8 cellular contexts compared by ENCODE assay signal in genomic region chr9:114611516-114612271, GRCh38. TPM values are rescaled to one million over a fixed set of nuclear protein-coding genes. Genes with fewer than 3 reads are reported as not detected.
DNase-seq lines count a peak whose midpoint lies in the region; ATAC-seq and TF ChIP-seq lines count a peak whose summit lies in the region.

No MANE protein-coding gene starts in this region.

- H3K36me3 Mint-ChIP-seq in nephron (ENCODE audit: low read depth) = peaks cover 4% of the 10 kb centered on the region

- H3K36me3 ChIP-seq in urinary bladder (ENCODE audit: insufficient read depth) = no peaks in the 10 kb centered on the region

- peak overlapping the region; percentile 83 to 95 (median 88) for H3K4me3 Mint-ChIP-seq in nephron

- peaks cover 34% of the 10 kb centered on the region for H3K4me1 Mint-ChIP-seq in nephron

- no peaks in the 10 kb centered on the region for H3K27me3 Mint-ChIP-seq in nephron (ENCODE audit: low read depth)

- H3K4me3 ChIP-seq in AG10803 (ENCODE audit: low read length) = peak overlapping the region; percentile 75
- H3K4me3 ChIP-seq in fibroblast of the aortic adventitia (ENCODE audit: low read depth, low read length) = peak overlapping the region; percentile 75
- H3K4me3 ChIP-seq in urinary bladder (ENCODE audit: low read depth, low read length) = peak overlapping the region; percentile 74

- TF ChIP-seq CTCF in AG10803 (conservative IDR thresholded peaks at IDR 0.05; ENCODE audit: low read length) = no peak
- TF ChIP-seq CTCF in fibroblast of the aortic adventitia (IDR thresholded peaks at IDR 0.05; ENCODE audit: insufficient read depth, low read length) = no peak
- no peak for TF ChIP-seq CTCF in nephron (IDR thresholded peaks at IDR 0.05; ENCODE audit: unreplicated experiment in 3 of 3)

- peak overlapping the region; percentile 94 to 98 (median 98) for H3K27ac Mint-ChIP-seq in nephron

- peak overlapping the region; percentile 91 for H3K27ac ChIP-seq in urinary bladder (ENCODE audit: low read depth)

- DNase-seq in AG10803 (ENCODE audit: low read depth) (peak; percentile 71), NCI-H69 (lab: John Stamatoyannopoulos, UW) (peak; percentile 82), activated T-helper 1 cell treated with Interleukin-2 at 50 U/mL for 16 hours (ENCODE audit: low read depth) (peak; percentile 46), fibroblast of the aortic adventitia (ENCODE audit: low read depth) (peak; percentile 61)

- 2% methylated on average over 55 of the region's 58 CpGs for WGBS in urinary bladder

- H3K4me1 ChIP-seq in urinary bladder (ENCODE audit: insufficient read depth) = peaks cover under 1% of the 10 kb centered on the region

- ATAC-seq in GM18520 (IDR thresholded peaks at IDR 0.05; ENCODE audit: unreplicated experiment) (peak; percentile 28), HG03045 (IDR thresholded peaks at IDR 0.05; ENCODE audit: unreplicated experiment) (peak; percentile 33)

- no peaks in the 10 kb centered on the region for H3K9me3 Mint-ChIP-seq in nephron

RNA-seq across cellular contexts. Expression of gene TMEM268, which starts 0.6 kb away (rescaled TPM):
- total RNA-seq in fibroblast of the aortic adventitia (ENCODE audit: low replicate concordance) (4.9 and 12.0 TPM in 2 replicates), urinary bladder (6.9 TPM)
- polyA plus RNA-seq in urinary bladder = 11.6 TPM

RNA-seq across cellular contexts. Expression of gene ATP6V1G1, which starts 24.1 kb away (rescaled TPM):
- total RNA-seq in fibroblast of the aortic adventitia (ENCODE audit: low replicate concordance) (88.2 and 128 TPM in 2 replicates), urinary bladder (127 TPM)
- 133 TPM for polyA plus RNA-seq in urinary bladder

RNA-seq across cellular contexts. Expression of gene TEX53, which starts 45.9 kb away (rescaled TPM):
- not detected in 2 replicates for total RNA-seq in fibroblast of the aortic adventitia (ENCODE audit: low replicate concordance)
- total RNA-seq in urinary bladder = not detected
- polyA plus RNA-seq in urinary bladder = not detected

Comparison
In these comparisons a context has a peak if more than half of its experiments do, and no peak if none do; other contexts are left out.
1. Peak in every context shown above with its lines: DNase-seq, ATAC-seq, H3K4me3 ChIP-seq and H3K27ac ChIP-seq.